In genomic region chr2:241686322-241686648, GRCh38 we compare ENCODE assay signal across 8 cellular contexts. TPM values are rescaled to one million over a fixed set of nuclear protein-coding genes. Genes with fewer than 3 reads are reported as not detected.
DNase-seq lines count a peak whose midpoint lies in the region; TF ChIP-seq lines count a peak whose summit lies in the region.

No MANE protein-coding gene starts in this region.

- no peak for TF ChIP-seq CTCF in mammary epithelial cell (conservative IDR thresholded peaks at IDR 0.05 in 1 of 2, IDR thresholded peaks at IDR 0.05 in 1 of 2; ENCODE audit: extremely low read depth in 1 of 2, insufficient read depth in 1 of 2, low read depth in 1 of 2, low read length in 2 of 2)

- H3K36me3 ChIP-seq in HUES6 (ENCODE audit: control insufficient read depth, insufficient read depth, low read length) (peaks cover 56% of the 10 kb centered on the region), mammary epithelial cell (ENCODE audit: insufficient read depth, low read length) (peaks cover 18% of the 10 kb centered on the region), mesodermal cell (ENCODE audit: control insufficient read depth, insufficient read depth, low read length) (peaks cover 60% of the 10 kb centered on the region)

- peak overlapping the region; percentile 94 for H2AFZ ChIP-seq in mammary epithelial cell (ENCODE audit: low read depth, low read length)

- H3K27ac Mint-ChIP-seq in activated T-cell treated with anti-CD3 and anti-CD28 coated beads, Interleukin-2, amount 50 U/mL, for 24 hours: peak overlapping the region; percentile 89

- peaks cover 86% of the 10 kb centered on the region for H3K36me3 Mint-ChIP-seq in activated T-cell treated with anti-CD3 and anti-CD28 coated beads, Interleukin-2, amount 50 U/mL, for 24 hours (ENCODE audit: low read depth)

- peak overlapping the region; percentile 98 for H3K9ac ChIP-seq in HUES6 (ENCODE audit: low read length)
- H3K9ac ChIP-seq in mammary epithelial cell (ENCODE audit: insufficient read depth, low read length): peak overlapping the region; percentile 78

- H3K27me3 ChIP-seq in HUES6 (ENCODE audit: control insufficient read depth, insufficient read depth, low read length): no peaks in the 10 kb centered on the region
- no peaks in the 10 kb centered on the region for H3K27me3 ChIP-seq in mammary epithelial cell (ENCODE audit: insufficient read depth, low read length)

- intact Hi-C loops in mammary epithelial cell (cut with micrococcal nuclease): loop anchor here (2.0 to 5.0 kb wide), 2 partner anchors 46 to 49 kb away; partner anchors contain the start of genes ATG4B, D2HGDH and THAP4

- in situ Hi-C loops in mammary epithelial cell (cut with MboI; ENCODE audit: low sequenced_read_pairs in 2 of 2): no loop called here

- no peak for DNase-seq in activated T-cell treated with anti-CD3 and anti-CD28 coated beads, Interleukin-2, amount 50 U/mL, for 24 hours
- DNase-seq in activated T-cell treated with anti-CD3 and anti-CD28 coated beads for 4 hours (no peak), mammary epithelial cell (no peak), NCI-H128 (lab: John Stamatoyannopoulos, UW; ENCODE audit: unreplicated experiment) (no peak), GM03348 (ENCODE audit: low spot score) (no peak), NCI-H526 (lab: John Stamatoyannopoulos, UW) (no peak)

- peak overlapping the region; percentile 97 for H3K4me3 Mint-ChIP-seq in activated T-cell treated with anti-CD3 and anti-CD28 coated beads, Interleukin-2, amount 50 U/mL, for 24 hours

- dilution Hi-C loops in mammary epithelial cell (cut with HindIII; ENCODE audit: low sequenced_read_pairs): no loop called here

- under 1% methylated on average over 26 of the region's 37 CpGs for WGBS in mammary epithelial cell (ENCODE audit: low coverage, missing lambda C conversion rate)
- 0% methylated on average over 29 to 32 of the region's 37 CpGs for WGBS in mesodermal cell (ENCODE audit: insufficient coverage in 2 of 2), 2 experiments

- H3K27ac ChIP-seq in HUES6 (ENCODE audit: low read depth, low read length): peak overlapping the region; percentile 92
- H3K27ac ChIP-seq in mammary epithelial cell (ENCODE audit: insufficient read depth, low read depth, low read length): peak overlapping the region; percentile 59
- peak overlapping the region; percentile 67 for H3K27ac ChIP-seq in mesodermal cell (ENCODE audit: low read depth, low read length, severe bottlenecking)

- no TSS peak for BruUV-seq in mammary epithelial cell (replicated peaks; lab: Mats Ljungman, UMichigan)

- H3K9me3 Mint-ChIP-seq in activated T-cell treated with anti-CD3 and anti-CD28 coated beads, Interleukin-2, amount 50 U/mL, for 24 hours: no peaks in the 10 kb centered on the region

- H3K9me3 ChIP-seq in HUES6 (ENCODE audit: control insufficient read depth, insufficient read depth, low read depth, low read length) (no peaks in the 10 kb centered on the region), mammary epithelial cell (replicated peaks; ENCODE audit: insufficient read depth, low read length) (no peaks in the 10 kb centered on the region), mesodermal cell (ENCODE audit: control insufficient read depth, low read length) (no peaks in the 10 kb centered on the region)

- H4K20me1 ChIP-seq in mammary epithelial cell (ENCODE audit: insufficient read depth, low read length): no peaks in the 10 kb centered on the region

- H3K4me1 Mint-ChIP-seq in activated T-cell treated with anti-CD3 and anti-CD28 coated beads, Interleukin-2, amount 50 U/mL, for 24 hours (ENCODE audit: low read depth): peaks cover 34% of the 10 kb centered on the region

- peak overlapping the region; percentile 86 for H3K4me2 ChIP-seq in mammary epithelial cell (ENCODE audit: insufficient read depth, low read depth, low read length)

- H3K79me2 ChIP-seq in mammary epithelial cell (ENCODE audit: insufficient read depth, low read length): peaks cover 80% of the 10 kb centered on the region

- CTCF ChIA-PET in mammary epithelial cell (lab: Charles Lee; ENCODE audit: low non-redundant PET): interaction anchor here (0.7 kb wide), 1 partner anchor 772 kb away, joined by 4 read pairs; no protein-coding TSS in a partner anchor

- H3K4me3 ChIP-seq in HUES6 (ENCODE audit: low read depth, low read length): peak overlapping the region; percentile 81
- H3K4me3 ChIP-seq in mammary epithelial cell (replicated peaks in 1 of 3; ENCODE audit: insufficient read depth in 1 of 3, low read depth in 2 of 3, low read length in 3 of 3): peak overlapping the region; percentile 72 to 87 (median 85)
- H3K4me3 ChIP-seq in mesodermal cell (ENCODE audit: extremely low read depth, insufficient read depth, low read length, poor library complexity, severe bottlenecking): peak overlapping the region; percentile 93

- no peaks in the 10 kb centered on the region for H3K27me3 Mint-ChIP-seq in activated T-cell treated with anti-CD3 and anti-CD28 coated beads, Interleukin-2, amount 50 U/mL, for 24 hours

- peaks cover 9% of the 10 kb centered on the region for H3K4me1 ChIP-seq in HUES6 (ENCODE audit: control insufficient read depth, insufficient read depth, low read length)
- peaks cover 17% of the 10 kb centered on the region for H3K4me1 ChIP-seq in mammary epithelial cell (ENCODE audit: insufficient read depth, low read length)
- peaks cover 18% of the 10 kb centered on the region for H3K4me1 ChIP-seq in mesodermal cell (ENCODE audit: control insufficient read depth, insufficient read depth, low read length, poor library complexity, severe bottlenecking)

RNA-seq across cellular contexts. Expression of gene DTYMK, which starts 0.3 kb away (rescaled TPM):
- total RNA-seq in mammary epithelial cell: 10 to 100 TPM; 10.5 to 49.3 TPM
- 52.8 TPM for polyA plus RNA-seq in mammary epithelial cell
- 23.0 TPM for polyA minus RNA-seq in mammary epithelial cell
- polyA plus RNA-seq in mesodermal cell (2013, experiment 1 of 2): 53.5 TPM
- 50.9 TPM for polyA plus RNA-seq in mesodermal cell (2013, experiment 2 of 2)

RNA-seq across cellular contexts. Expression of gene ING5, which starts 15.6 kb away (rescaled TPM):
- 10 to 100 TPM in 1 of 2 donors, 1 to 10 TPM in 1; 9.8 to 27.0 TPM for total RNA-seq in mammary epithelial cell
- polyA plus RNA-seq in mammary epithelial cell: 18.4 TPM
- polyA minus RNA-seq in mammary epithelial cell: 88.9 TPM
- 22.6 TPM for polyA plus RNA-seq in mesodermal cell (2013, experiment 1 of 2)
- polyA plus RNA-seq in mesodermal cell (2013, experiment 2 of 2): 21.2 TPM

RNA-seq across cellular contexts. Expression of gene D2HGDH, which starts 48.1 kb away (rescaled TPM):
- 10 to 100 TPM; 13.8 to 27.2 TPM for total RNA-seq in mammary epithelial cell
- 8.2 TPM for polyA plus RNA-seq in mammary epithelial cell
- polyA minus RNA-seq in mammary epithelial cell: 2.3 TPM
- 11.8 TPM for polyA plus RNA-seq in mesodermal cell (2013, experiment 1 of 2)
- polyA plus RNA-seq in mesodermal cell (2013, experiment 2 of 2): 11.3 TPM

RNA-seq across cellular contexts. Expression of gene ATG4B, which starts 48.8 kb away (rescaled TPM):
- 10 to 100 TPM; 70.3 to 81.0 TPM for total RNA-seq in mammary epithelial cell
- polyA plus RNA-seq in mammary epithelial cell: 97.2 TPM
- polyA minus RNA-seq in mammary epithelial cell: 75.8 TPM
- polyA plus RNA-seq in mesodermal cell (2013, experiment 1 of 2): 98.7 TPM
- 76.3 TPM for polyA plus RNA-seq in mesodermal cell (2013, experiment 2 of 2)

RNA-seq across cellular contexts. Expression of gene THAP4, which starts 49.3 kb away (rescaled TPM):
- total RNA-seq in mammary epithelial cell: 10 to 100 TPM; 35.8 to 61.1 TPM
- polyA plus RNA-seq in mammary epithelial cell: 47.5 TPM
- polyA minus RNA-seq in mammary epithelial cell: 28.6 TPM
- polyA plus RNA-seq in mesodermal cell (2013, experiment 1 of 2): 50.7 TPM
- polyA plus RNA-seq in mesodermal cell (2013, experiment 2 of 2): 38.2 TPM
